ENCODE assay signal across 22 cellular contexts in the genomic region with DNA sequence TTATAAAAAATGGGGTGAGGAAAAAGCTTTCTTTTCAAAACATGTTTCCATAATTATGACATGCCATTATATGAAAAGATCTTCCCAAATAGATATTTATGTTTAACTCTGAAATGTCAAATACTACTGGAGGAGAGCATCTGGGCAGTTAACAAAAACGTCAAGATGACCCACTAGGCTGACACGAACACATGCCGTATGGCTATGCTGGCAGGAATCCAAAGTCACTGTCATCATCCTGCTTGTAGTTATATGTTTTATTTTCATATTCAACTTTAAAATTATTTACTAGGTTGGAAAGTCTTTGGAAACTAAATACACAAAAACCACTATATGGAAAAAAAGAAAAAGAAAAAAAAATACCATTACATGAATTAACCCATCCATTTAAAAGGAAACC. TPM values are rescaled to one million over a fixed set of nuclear protein-coding genes. Genes with fewer than 3 reads are reported as not detected.
DNase-seq lines count a peak whose midpoint lies in the region; ATAC-seq and TF ChIP-seq lines count a peak whose summit lies in the region.
"Had no signal": no experiment of that assay in that cellular context is flagged by ENCODE, and none has a peak within 500 bp of the region (broad histone marks: within the 10 kb centered on the region; RNA-seq: fewer than 3 reads in every experiment).

No MANE protein-coding gene starts in this region.

- no peak overlapping the region for H2BK12ac ChIP-seq in mesenchymal stem cell (ENCODE audit: low read length in 2 of 2)

- H3K23ac ChIP-seq in mesenchymal stem cell (ENCODE audit: low read length in 2 of 2) = no peak overlapping the region

- H3K36me3 ChIP-seq in cardiac muscle cell (peaks cover 32% of the 10 kb centered on the region), mesenchymal stem cell (ENCODE audit: control insufficient read depth in 1 of 2, insufficient read depth in 2 of 2, low read depth in 1 of 2, low read length in 2 of 2) (peaks cover 18 to 64% of the 10 kb centered on the region in 2 experiments), transverse colon (peaks cover 0 to 13% (median 4%) of the 10 kb centered on the region in 4 donors)

- intact Hi-C loops in Right ventricle myocardium superior (cut with DNase I) = no loop called here
- intact Hi-C loops in transverse colon (cut with DNase I; ENCODE audit: low total_unique reads) = no loop called here

- H3K9me3 ChIP-seq in cardiac muscle cell (ENCODE audit: low read depth) (no peaks in the 10 kb centered on the region), mesenchymal stem cell (ENCODE audit: control insufficient read depth, low read length) (no peaks in the 10 kb centered on the region), transverse colon (no peaks in the 10 kb centered on the region)
- H3K9me3 ChIP-seq: BLaER1 treated with 17β-estradiol and CSF1 and Interleukin-3, amounts not matched to agents 10 nM and 100 nM; esophagus squamous epithelium had no signal

- WGBS in mesenchymal stem cell = no CpG with 5 or more reads among the region's 3 CpGs
- WGBS in transverse colon (ENCODE audit: low coverage in 1 of 2), 2 donors = 56% methylated on average over 3 of the region's 3 CpGs

- H4K8ac ChIP-seq in mesenchymal stem cell (ENCODE audit: low read length) = no peak overlapping the region

- DNase-seq in cardiac muscle cell (ENCODE audit: low read depth in 1 of 2, low spot score in 1 of 2) (peak in 1 of 2 donors; percentile 32), Right ventricle myocardium superior (no peak), cardiac fibroblast (ENCODE audit: low read depth in 2 of 2) (peak; percentile 27 to 67), mesenchymal stem cell (peak; percentile 32), transverse colon (no peak), NOMO-1 treated with dmso at 0.1 percent for 144 hours (lab: John Stamatoyannopoulos, UW; ENCODE audit: unreplicated experiment) (no peak), DMS53 treated with DMSO at 0.1 percent for 48 hours (lab: John Stamatoyannopoulos, UW; ENCODE audit: unreplicated experiment) (no peak), Ammon's horn (ENCODE audit: low spot score) (no peak)
- DNase-seq: activated CD4-positive, alpha-beta T cell treated with anti-CD3 and anti-CD28 coated beads, Interleukin-2, amount 50 U/mL, for 1 hour; COR-L47; DND-41; endodermal cell; esophagus squamous epithelium; glutamatergic neuron; H7; Kasumi-1; kidney; mammary epithelial cell; NCI-H1694 treated with DMSO at 0.1 percent for 48 hours; T-helper 9 cell had no signal

- in situ Hi-C loops in transverse colon (cut with MboI; ENCODE audit: low pct_ligation_motif_present in 1 of 4, low pct_unique_long_range_greater_than_20kb in 1 of 4, low sequenced_read_pairs in 3 of 4) = no loop called here

- no peak overlapping the region for H3K4ac ChIP-seq in mesenchymal stem cell (ENCODE audit: low read depth in 1 of 2, low read length in 2 of 2)

- no peak overlapping the region for H2AFZ ChIP-seq in mesenchymal stem cell (ENCODE audit: low read depth, low read length)

- no peak overlapping the region for H2BK5ac ChIP-seq in mesenchymal stem cell (ENCODE audit: low read depth, low read length, poor library complexity, severe bottlenecking)

- H3K4me2 ChIP-seq in mesenchymal stem cell (ENCODE audit: low read length, poor library complexity, severe bottlenecking) = no peak overlapping the region
- H3K4me2 ChIP-seq: BLaER1 treated with 17β-estradiol and CSF1 and Interleukin-3, amounts not matched to agents 10 nM and 100 nM had no signal

- no peak overlapping the region for H4K91ac ChIP-seq in mesenchymal stem cell (ENCODE audit: low read length)

- H3K27me3 ChIP-seq in cardiac muscle cell = no peaks in the 10 kb centered on the region
- H3K27me3 ChIP-seq in mesenchymal stem cell (ENCODE audit: control insufficient read depth in 1 of 2, insufficient read depth in 1 of 2, low read length in 2 of 2) = no peaks in the 10 kb centered on the region
- H3K27me3 ChIP-seq in transverse colon = no peaks in the 10 kb centered on the region
- H3K27me3 ChIP-seq: BLaER1 treated with 17β-estradiol and CSF1 and Interleukin-3, amounts not matched to agents 10 nM and 100 nM; esophagus squamous epithelium had no signal

- H3K79me1 ChIP-seq in mesenchymal stem cell (replicated peaks; ENCODE audit: low read length, poor library complexity, severe bottlenecking) = peaks cover 27% of the 10 kb centered on the region

- H3K18ac ChIP-seq in mesenchymal stem cell (ENCODE audit: low read depth in 1 of 2, low read length in 2 of 2) = no peak overlapping the region

- H3K4me3 ChIP-seq in cardiac muscle cell (no peak overlapping the region), cardiac fibroblast (replicated peaks in 1 of 2; ENCODE audit: low read depth in 2 of 2, low read length in 2 of 2) (no peak overlapping the region), mesenchymal stem cell (ENCODE audit: insufficient read depth in 1 of 2, low read depth in 1 of 2, low read length in 2 of 2) (no peak overlapping the region), transverse colon (no peak overlapping the region)
- H3K4me3 ChIP-seq: BLaER1 treated with 17β-estradiol and CSF1 and Interleukin-3, amounts not matched to agents 10 nM and 100 nM; esophagus squamous epithelium had no signal

- peak overlapping the region; percentile 31 for H3K27ac ChIP-seq in cardiac muscle cell
- H3K27ac ChIP-seq in mesenchymal stem cell (ENCODE audit: low read length, poor library complexity, severe bottlenecking) = no peak overlapping the region
- H3K27ac ChIP-seq in transverse colon = peak overlapping the region in 3 of 4 donors; percentile 27 to 86 (median 86)
- H3K27ac ChIP-seq: BLaER1 treated with 17β-estradiol and CSF1 and Interleukin-3, amounts not matched to agents 10 nM and 100 nM had no signal

- H2BK15ac ChIP-seq in mesenchymal stem cell (ENCODE audit: low read depth, poor library complexity, severe bottlenecking) = no peak overlapping the region

- H2BK120ac ChIP-seq in mesenchymal stem cell (ENCODE audit: low read depth, low read length) = no peak overlapping the region

- no peak overlapping the region for H3K9ac ChIP-seq in mesenchymal stem cell (ENCODE audit: low read length)
- H3K9ac ChIP-seq: BLaER1 treated with 17β-estradiol and CSF1 and Interleukin-3, amounts not matched to agents 10 nM and 100 nM had no signal

- H3K4me1 ChIP-seq in cardiac muscle cell (ENCODE audit: low read depth) (no peaks in the 10 kb centered on the region), mesenchymal stem cell (ENCODE audit: control insufficient read depth, insufficient read depth, low read depth, low read length) (peaks cover 7% of the 10 kb centered on the region), transverse colon (peaks cover 11 to 28% (median 19%) of the 10 kb centered on the region in 4 donors)
- H3K4me1 ChIP-seq: BLaER1 treated with 17β-estradiol and CSF1 and Interleukin-3, amounts not matched to agents 10 nM and 100 nM had no signal

- no peak overlapping the region for H3K14ac ChIP-seq in mesenchymal stem cell (ENCODE audit: low read length in 2 of 2)

- TF ChIP-seq EP300 in transverse colon (IDR thresholded peaks at IDR 0.05; ENCODE audit: low read depth) = no peak

- no peak for TF ChIP-seq CTCF in cardiac muscle cell (IDR thresholded peaks at IDR 0.05; ENCODE audit: low read depth, low read length)
- TF ChIP-seq CTCF in cardiac fibroblast (IDR thresholded peaks at IDR 0.05; ENCODE audit: low read depth, low read length) = no peak
- no peak for TF ChIP-seq CTCF in transverse colon (IDR thresholded peaks at IDR 0.05)

- ATAC-seq in Right ventricle myocardium superior (ENCODE audit: poor library complexity) = no peak
- ATAC-seq: activated T-helper 17 cell treated with anti-CD3 and anti-CD28 coated beads, Interleukin-2, amount 50 U/mL, for 72 hours had no signal

- TF ChIP-seq POLR2A in transverse colon (IDR thresholded peaks at IDR 0.05) = no peak

- no peak overlapping the region for H2AK5ac ChIP-seq in mesenchymal stem cell (ENCODE audit: low read length, severe bottlenecking)

RNA-seq across cellular contexts. Expression of gene ANKFY1, which starts 27.3 kb away (rescaled TPM):
- 20.0 and 29.0 TPM in 2 replicates for total RNA-seq in cardiac muscle cell
- 19.5 and 26.7 TPM in 2 replicates for polyA plus RNA-seq in cardiac muscle cell
- total RNA-seq in Right ventricle myocardium superior = 25.7 TPM
- 19.7 TPM for polyA plus RNA-seq in mesenchymal stem cell (2013, experiment 1 of 2)
- polyA plus RNA-seq in mesenchymal stem cell (2013, experiment 2 of 2) = 18.8 TPM
- total RNA-seq in transverse colon = 10 to 100 TPM; 53.0 to 69.9 (median 54.7) TPM

Comparison
In these comparisons a context has a peak if more than half of its experiments do, and no peak if none do; other contexts are left out.
1. DNase-seq: peak in cardiac fibroblast (2 of 2) and mesenchymal stem cell (single experiment); none in Right ventricle myocardium superior (single experiment), transverse colon (single experiment), NOMO-1 treated with dmso at 0.1 percent for 144 hours (single experiment), DMS53 treated with DMSO at 0.1 percent for 48 hours (single experiment) and Ammon's horn (single experiment).